22 cellular contexts compared by ENCODE assay signal in the genomic region with DNA sequence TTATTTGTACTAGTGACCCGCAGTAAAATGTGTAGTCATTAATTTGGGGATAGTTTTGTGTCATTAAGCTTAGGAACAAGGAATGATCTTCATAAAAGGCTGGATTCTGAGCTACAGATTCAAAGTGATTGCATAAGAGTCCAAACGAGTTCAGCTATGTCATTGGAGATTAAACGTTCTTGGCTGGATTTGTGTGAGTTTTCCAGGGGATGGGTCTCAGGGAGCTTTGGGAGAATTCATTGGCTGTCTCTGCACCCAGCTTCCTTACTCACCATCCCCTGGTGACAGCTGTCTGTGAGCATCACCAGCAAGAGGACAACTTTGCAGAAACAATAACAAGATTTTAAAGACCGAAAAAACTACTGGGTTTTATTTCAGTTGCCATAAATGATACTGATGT.
A peak's percentile ranks its signal among the peaks of the same experiment; 100 is the strongest.
DNase-seq lines count a peak whose midpoint lies in the region; ATAC-seq and TF ChIP-seq lines count a peak whose summit lies in the region.
"Had no signal": no experiment of that assay in that cellular context is flagged by ENCODE, and none has a peak within 500 bp of the region (broad histone marks: within the 10 kb centered on the region; RNA-seq: fewer than 3 reads in every experiment).

No MANE protein-coding gene starts in this region.

- TF ChIP-seq CTCF in fibroblast of villous mesenchyme (IDR thresholded peaks at IDR 0.05; ENCODE audit: insufficient read depth, low read depth, low read length) (no peak), liver (IDR thresholded peaks at IDR 0.05; ENCODE audit: low read depth, low read length, missing input control) (no peak)

- DNase-seq in LHCN-M2 (ENCODE audit: low read depth) (peak; percentile 90), fibroblast of villous mesenchyme (ENCODE audit: low read depth) (peak; percentile 59)
- DNase-seq in activated CD4-positive, alpha-beta T cell treated with anti-CD3 and anti-CD28 coated beads, Interleukin-2, amount 50 U/mL, for 1 hour, result no peak
- DNase-seq in activated naive CD4-positive, alpha-beta T cell treated with anti-CD3 and anti-CD28 coated beads, Interleukin-2, amount 50 U/mL, for 16 hours, result no peak
- DNase-seq: activated naive CD4-positive, alpha-beta T cell treated with anti-CD3 and anti-CD28 coated beads, Interleukin-2, amount 10 ng/mL, durations not matched to agents 7 days and 5 days; activated T-cell treated with anti-CD3 and anti-CD28 coated beads, Interleukin-2, amount 50 U/mL, for 48 hours; COR-L47; DMS79 treated with DMSO at 0.1 percent for 48 hours; H9; hypothalamus; islet precursor cell; NCI-H1105; NCI-H510A; stimulated activated CD4-positive, alpha-beta T cell treated with anti-CD3 and anti-CD28 coated beads, Interleukin-4, amount 100 ng/mL, for 24 hours; stimulated activated naive CD8-positive, alpha-beta T cell treated with anti-CD3 and anti-CD28 coated beads, Interleukin-15, amount 100 ng/mL, for 72 hours had no signal

- H3K9ac ChIP-seq in liver (ENCODE audit: low read depth in 1 of 2, low read length in 2 of 2), result no peak overlapping the region
- H3K9ac ChIP-seq in skeletal muscle tissue (ENCODE audit: low read depth in 1 of 3, low read length in 3 of 3), result no peak overlapping the region
- H3K9ac ChIP-seq: parathyroid adenoma had no signal

- H3K9me3 ChIP-seq in liver (ENCODE audit: control insufficient read depth in 4 of 4, low read length in 3 of 4) (no peaks in the 10 kb centered on the region), skeletal muscle tissue (ENCODE audit: control insufficient read depth in 3 of 3, low read length in 3 of 3) (no peaks in the 10 kb centered on the region)
- H3K9me3 ChIP-seq: A549 had no signal

- H3K27me3 ChIP-seq in liver (ENCODE audit: control insufficient read depth in 4 of 4, insufficient read depth in 4 of 4, low read length in 3 of 4), result no peaks in the 10 kb centered on the region
- no peaks in the 10 kb centered on the region for H3K27me3 ChIP-seq in skeletal muscle tissue (ENCODE audit: control insufficient read depth in 3 of 3, insufficient read depth in 3 of 3, low read length in 3 of 3)

- H3K4me1 ChIP-seq in liver (ENCODE audit: control insufficient read depth in 4 of 4, insufficient read depth in 4 of 4, low read length in 3 of 4) (peaks cover 10 to 54% (median 46%) of the 10 kb centered on the region in 4 donors), skeletal muscle tissue (ENCODE audit: control insufficient read depth in 3 of 3, insufficient read depth in 3 of 3, low read length in 3 of 3) (peaks cover 11 to 17% (median 12%) of the 10 kb centered on the region in 3 donors)

- TF ChIP-seq RAD21 in liver (IDR thresholded peaks at IDR 0.05), result peak; percentile 25 to 54

- H3K27ac ChIP-seq in liver (ENCODE audit: low read depth in 1 of 2, low read length in 2 of 2), result no peak overlapping the region
- peak overlapping the region; percentile 45 for H3K27ac ChIP-seq in skeletal muscle tissue (ENCODE audit: low read depth, low read length)
- H3K27ac ChIP-seq: A549 had no signal

- peaks cover 0 to 4% (median 3%) of the 10 kb centered on the region in 4 donors for H3K36me3 ChIP-seq in liver (ENCODE audit: control insufficient read depth in 4 of 4, insufficient read depth in 3 of 4, low read depth in 1 of 4, low read length in 3 of 4)
- peaks cover 0 to 2% (median 0%) of the 10 kb centered on the region in 3 donors for H3K36me3 ChIP-seq in skeletal muscle tissue (ENCODE audit: control insufficient read depth in 3 of 3, insufficient read depth in 3 of 3, low read length in 3 of 3)

- ATAC-seq in GM21786 (IDR thresholded peaks at IDR 0.05; ENCODE audit: unreplicated experiment), result no peak
- ATAC-seq in GM18861 (IDR thresholded peaks at IDR 0.05; ENCODE audit: unreplicated experiment), result no peak
- ATAC-seq: A549; natural killer cell treated with Interleukin-12 subunit alpha and Interleukin-12 subunit beta and Interleukin-15 and Interleukin-18, amount 100 ng/mL, for 72 hours; stimulated activated naive CD8-positive, alpha-beta T cell treated with anti-CD3 and anti-CD28 coated beads, Interleukin-15, amount 100 ng/mL, for 72 hours had no signal

- 40% methylated on average over 4 of the region's 4 CpGs for WGBS in liver

- H3K4me3 ChIP-seq in fibroblast of villous mesenchyme (ENCODE audit: low read depth, low read length) (no peak overlapping the region), liver (ENCODE audit: low read depth in 1 of 3, low read length in 3 of 3) (no peak overlapping the region), skeletal muscle tissue (ENCODE audit: low read length in 3 of 3) (no peak overlapping the region)
- H3K4me3 ChIP-seq: A549 had no signal

TF ChIP-seq in liver, 16 proteins besides CTCF, POLR2A, EP300 and RAD21:
- TF ChIP-seq SP1 (IDR thresholded peaks at IDR 0.05) (peak; percentile 23), HNF4A (conservative IDR thresholded peaks at IDR 0.05) (peak; percentile 51 to 56), YY1 (IDR thresholded peaks at IDR 0.05) (peak; percentile 38), GABPA (IDR thresholded peaks at IDR 0.05 in 1 of 2, conservative IDR thresholded peaks at IDR 0.05 in 1 of 2) (no peak), NR2F2 (IDR thresholded peaks at IDR 0.05) (peak; percentile 68), RXRA (IDR thresholded peaks at IDR 0.05) (peak; percentile 73 to 80), JUND (IDR thresholded peaks at IDR 0.05) (peak in 1 of 2 donors; percentile 49), EGR1 (IDR thresholded peaks at IDR 0.05; ENCODE audit: low read depth in 2 of 2) (peak in 1 of 2 donors; percentile 10)
- TF ChIP-seq, protein P1, sequence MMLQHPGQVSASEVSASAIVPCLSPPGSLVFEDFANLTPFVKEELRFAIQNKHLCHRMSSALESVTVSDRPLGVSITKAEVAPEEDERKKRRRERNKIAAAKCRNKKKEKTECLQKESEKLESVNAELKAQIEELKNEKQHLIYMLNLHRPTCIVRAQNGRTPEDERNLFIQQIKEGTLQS (IDR thresholded peaks at IDR 0.05), result peak; percentile 59
- TF ChIP-seq, protein P2, sequence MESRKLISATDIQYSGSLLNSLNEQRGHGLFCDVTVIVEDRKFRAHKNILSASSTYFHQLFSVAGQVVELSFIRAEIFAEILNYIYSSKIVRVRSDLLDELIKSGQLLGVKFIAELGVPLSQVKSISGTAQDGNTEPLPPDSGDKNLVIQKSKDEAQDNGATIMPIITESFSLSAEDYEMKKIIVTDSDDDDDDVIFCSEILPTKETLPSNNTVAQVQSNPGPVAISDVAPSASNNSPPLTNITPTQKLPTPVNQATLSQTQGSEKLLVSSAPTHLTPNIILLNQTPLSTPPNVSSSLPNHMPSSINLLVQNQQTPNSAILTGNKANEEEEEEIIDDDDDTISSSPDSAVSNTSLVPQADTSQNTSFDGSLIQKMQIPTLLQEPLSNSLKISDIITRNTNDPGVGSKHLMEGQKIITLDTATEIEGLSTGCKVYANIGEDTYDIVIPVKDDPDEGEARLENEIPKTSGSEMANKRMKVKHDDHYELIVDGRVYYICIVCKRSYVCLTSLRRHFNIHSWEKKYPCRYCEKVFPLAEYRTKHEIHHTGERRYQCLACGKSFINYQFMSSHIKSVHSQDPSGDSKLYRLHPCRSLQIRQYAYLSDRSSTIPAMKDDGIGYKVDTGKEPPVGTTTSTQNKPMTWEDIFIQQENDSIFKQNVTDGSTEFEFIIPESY (IDR thresholded peaks at IDR 0.05), result no peak
- TF ChIP-seq, protein P3, sequence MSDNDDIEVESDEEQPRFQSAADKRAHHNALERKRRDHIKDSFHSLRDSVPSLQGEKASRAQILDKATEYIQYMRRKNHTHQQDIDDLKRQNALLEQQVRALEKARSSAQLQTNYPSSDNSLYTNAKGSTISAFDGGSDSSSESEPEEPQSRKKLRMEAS (IDR thresholded peaks at IDR 0.05), result no peak

Comparison
In these comparisons a context has a peak if more than half of its experiments do, and no peak if none do; other contexts are left out.
1. DNase-seq: peak in LHCN-M2 (single experiment) and fibroblast of villous mesenchyme (single experiment); none in activated CD4-positive, alpha-beta T cell treated with anti-CD3 and anti-CD28 coated beads, Interleukin-2, amount 50 U/mL, for 1 hour (single experiment) and activated naive CD4-positive, alpha-beta T cell treated with anti-CD3 and anti-CD28 coated beads, Interleukin-2, amount 50 U/mL, for 16 hours (single experiment).